Comparison of ENCODE assay signal across 28 cellular contexts in the genomic region with DNA sequence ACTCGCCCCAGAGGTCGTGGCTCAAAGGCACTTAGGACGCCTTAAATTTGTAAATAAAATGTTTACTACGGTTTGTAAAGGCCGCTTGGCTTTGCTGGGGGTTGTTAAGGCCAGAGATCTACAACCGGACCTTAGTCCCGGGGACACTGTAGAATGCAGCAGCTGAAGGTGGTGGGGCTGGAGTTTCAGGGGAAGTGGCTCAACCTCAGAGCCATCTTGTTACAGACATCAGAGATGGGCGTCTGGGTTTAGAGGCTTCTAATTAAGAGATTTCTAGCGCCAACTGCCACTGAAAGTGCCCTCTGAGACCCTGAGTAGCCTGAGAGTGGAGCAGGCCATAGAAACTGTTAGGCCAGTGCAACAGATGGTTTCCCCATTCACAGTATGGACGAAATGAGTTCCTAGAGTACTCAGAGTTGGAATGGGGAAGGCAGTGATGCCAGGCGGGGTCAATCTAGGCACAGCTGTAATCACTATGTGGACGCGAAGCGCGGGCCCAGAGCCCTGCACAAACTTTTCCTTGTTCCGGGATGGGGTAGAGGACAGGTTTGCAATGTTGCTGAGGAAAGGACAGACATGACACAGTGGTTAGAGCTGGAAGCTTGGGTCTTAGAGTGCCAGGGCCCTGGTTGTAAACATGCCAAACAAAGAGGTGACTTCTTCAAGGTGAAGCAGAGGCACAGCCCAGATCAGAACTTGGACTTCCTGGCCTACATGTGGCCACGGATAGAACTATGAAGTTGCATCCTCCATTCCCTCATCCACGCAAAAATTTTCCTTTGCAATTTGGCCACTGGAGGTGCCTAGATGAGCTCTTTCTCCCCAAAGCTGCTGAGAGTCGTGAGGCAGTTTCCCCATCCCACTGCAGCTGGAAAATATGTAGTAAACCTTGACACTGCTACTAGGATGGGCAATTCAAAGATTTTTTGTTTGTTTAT. TPM values are rescaled to one million over a fixed set of nuclear protein-coding genes. Genes with fewer than 3 reads are reported as not detected.
DNase-seq lines count a peak whose midpoint lies in the region; FAIRE-seq and TF ChIP-seq lines count a peak whose summit lies in the region.
"Had no signal": no experiment of that assay in that cellular context is flagged by ENCODE, and none has a peak within 500 bp of the region (broad histone marks: within the 10 kb centered on the region; RNA-seq: fewer than 3 reads in every experiment).

No MANE protein-coding gene starts in this region.

- FAIRE-seq in H1 (lab: Jason Lieb, UNC) = no peak
- FAIRE-seq: GM19239, kidney had no signal

- no peaks in the 10 kb centered on the region for H3K36me3 Mint-ChIP-seq in mesothelial cell of epicardium
- H3K36me3 Mint-ChIP-seq: activated naive CD8-positive, alpha-beta T cell; T-cell had no signal

- no peak overlapping the region for H3K4ac ChIP-seq in H1 (replicated peaks; ENCODE audit: insufficient read length, low read depth, low read length)

- no peak overlapping the region for H3K4me3 ChIP-seq in H7 (ENCODE audit: insufficient read depth, low read depth, low read length)
- H3K4me3 ChIP-seq in H1 (ENCODE audit: extremely low read depth in 1 of 4, insufficient read depth in 2 of 4, low read depth in 3 of 4, low read length in 4 of 4) = peak overlapping the region; percentile 10 to 52 (median 28); a peak in 5 of 8 replicates
- peak overlapping the region; percentile 35 for H3K4me3 ChIP-seq in rectal smooth muscle tissue (ENCODE audit: low read length)
- H3K4me3 ChIP-seq in testis = no peak overlapping the region
- H3K4me3 ChIP-seq: mucosa of descending colon, SJCRH30 had no signal

- H3K4me3 Mint-ChIP-seq in mesothelial cell of epicardium = peak overlapping the region; percentile 56
- H3K4me3 Mint-ChIP-seq: activated naive CD8-positive, alpha-beta T cell; activated T-helper 17 cell treated with anti-CD3 and anti-CD28 coated beads, Interleukin-2, amount 50 U/mL, for 72 hours; T-cell had no signal

- H3K9me3 ChIP-seq in H1 (ENCODE audit: insufficient read depth in 2 of 2, low read depth in 1 of 2, low read length in 1 of 2) (no peaks in the 10 kb centered on the region), testis (no peaks in the 10 kb centered on the region)
- H3K9me3 ChIP-seq: ascending aorta, mucosa of descending colon, Peyer's patch, SJCRH30, thoracic aorta had no signal

- H3K27me3 ChIP-seq in H7 (ENCODE audit: control insufficient read depth, insufficient read depth, low read length) (peaks cover 100% of the 10 kb centered on the region), H1 (replicated peaks in 1 of 4; ENCODE audit: control insufficient read depth in 3 of 4, extremely low read depth in 1 of 4, insufficient read depth in 3 of 4, low read length in 3 of 4) (peaks cover 94 to 100% (median 99%) of the 10 kb centered on the region in 4 experiments), rectal smooth muscle tissue (ENCODE audit: control insufficient read depth, insufficient read depth, low read length) (peaks cover 9% of the 10 kb centered on the region), testis (no peaks in the 10 kb centered on the region)
- H3K27me3 ChIP-seq: Peyer's patch, SJCRH30 had no signal

- no peak overlapping the region for H2BK5ac ChIP-seq in H1 (ENCODE audit: low read depth, low read length)

- no peak overlapping the region for H2AK5ac ChIP-seq in H1 (ENCODE audit: low read depth, low read length)

- no peak overlapping the region for H2BK12ac ChIP-seq in H1 (ENCODE audit: low read depth, low read length)

- TF ChIP-seq RAD21 in H1 (IDR thresholded peaks at IDR 0.05 in 1 of 2, conservative IDR thresholded peaks at IDR 0.05 in 1 of 2; ENCODE audit: low read depth in 2 of 2, low read length in 2 of 2) = no peak

- 13% methylated on average over 19 of the region's 19 CpGs; no CpG with 5 or more reads in 1 of the 2 experiments for WGBS in H1 (ENCODE audit: extremely low coverage in 1 of 2, insufficient coverage in 1 of 2, insufficient read length in 1 of 2, insufficient replicate concordance in 2 of 2, low coverage in 1 of 2, low lambda C conversion rate in 2 of 2, missing lambda C conversion rate in 1 of 2), 2 experiments
- WGBS in testis, 2 donors = 76 to 77% methylated on average over 19 of the region's 19 CpGs

- H3K18ac ChIP-seq in H1 (ENCODE audit: extremely low read depth, low read length) = no peak overlapping the region; the same call in 1 of the 2 replicates

- H3K9ac ChIP-seq in H1 (replicated peaks in 1 of 4; ENCODE audit: extremely low read depth in 1 of 4, low read depth in 3 of 4, low read length in 3 of 4) = no peak overlapping the region
- no peak overlapping the region for H3K9ac ChIP-seq in rectal smooth muscle tissue (ENCODE audit: low read length)

- TF ChIP-seq POLR2A in H1 (IDR thresholded peaks at IDR 0.05; ENCODE audit: control extremely low read depth in 1 of 2, low read depth in 2 of 2, low read length in 2 of 2) (no peak), testis (IDR thresholded peaks at IDR 0.05) (no peak)

- H2BK15ac ChIP-seq in H1 (ENCODE audit: low read length) = no peak overlapping the region

- H2AFZ ChIP-seq in H1 (ENCODE audit: low read length) = no peak overlapping the region

- H3K4me2 ChIP-seq in H1 (ENCODE audit: insufficient read depth in 1 of 2, low read depth in 2 of 2, low read length in 2 of 2) = peak overlapping the region; percentile 58 to 72

- peaks cover 4% of the 10 kb centered on the region; the same call in 1 of the 2 replicates for H3K23me2 ChIP-seq in H1 (ENCODE audit: low read depth, low read length)

- H2BK120ac ChIP-seq in H1 (replicated peaks; ENCODE audit: low read depth, low read length) = no peak overlapping the region

- intact Hi-C loops in testis (cut with DNase I; ENCODE audit: low total_unique reads) = no loop called here

- H3K4me1 Mint-ChIP-seq in mesothelial cell of epicardium = peaks cover 24% of the 10 kb centered on the region

- no peak overlapping the region for H4K91ac ChIP-seq in H1 (replicated peaks; ENCODE audit: insufficient read length, low read length)

- no peak for TF ChIP-seq EP300 in H1 (IDR thresholded peaks at IDR 0.05; ENCODE audit: borderline replicate concordance in 1 of 2, low read depth in 2 of 2, low read length in 2 of 2)

- peaks cover 100% of the 10 kb centered on the region for H3K27me3 Mint-ChIP-seq in mesothelial cell of epicardium (ENCODE audit: low read depth)

- no peak overlapping the region for H3K23ac ChIP-seq in H1 (ENCODE audit: insufficient read length)

- peaks cover 47 to 51% of the 10 kb centered on the region in 2 experiments for H4K20me1 ChIP-seq in H1 (replicated peaks in 1 of 2; ENCODE audit: control insufficient read depth in 1 of 2, insufficient read depth in 2 of 2, low read length in 2 of 2)

- H4K5ac ChIP-seq in H1 (ENCODE audit: insufficient read length, low read depth, low read length) = no peak overlapping the region

- POLR2A ChIA-PET in H1 (lab: Charles Lee; ENCODE audit: partially characterized antibody) = interaction anchor here (1.8 kb wide), 1 partner anchor 9 kb away, joined by 6 read pairs; no protein-coding TSS in a partner anchor

- H2BK20ac ChIP-seq in H1 (ENCODE audit: low read length) = no peak overlapping the region; the same call in 1 of the 2 replicates

- DNase-seq in H7 (peak; percentile 21), H1 (ENCODE audit: low read depth in 1 of 2, low spot score in 2 of 2) (no peak), mesothelial cell of epicardium (ENCODE audit: low spot score in 2 of 2, unreplicated experiment in 2 of 2) (no peak), iPS-NIHi11 (ENCODE audit: low spot score) (no peak), putamen (ENCODE audit: low spot score) (no peak), mucosa of gallbladder (ENCODE audit: low spot score) (no peak), testis (no peak)
- DNase-seq: activated CD4-positive, alpha-beta T cell treated with anti-CD3 and anti-CD28 coated beads, Interleukin-2, amount 50 U/mL, for 48 hours; activated CD8-positive, alpha-beta memory T cell treated with anti-CD3 and anti-CD28 coated beads, Interleukin-2, amount 50 U/mL, for 48 hours; mucosa of descending colon; NCI-H146; NCI-H510A treated with DMSO at 0.1 percent for 48 hours; occipital lobe; Peyer's patch; SJCRH30; stimulated activated CD4-positive, alpha-beta T cell treated with anti-CD3 and anti-CD28 coated beads, Interleukin-12 subunit alpha, Interleukin-12 subunit beta, amount 100 ng/mL, for 4 hours; stimulated activated CD4-positive, alpha-beta T cell treated with anti-CD3 and anti-CD28 coated beads, Interleukin-4, amount 100 ng/mL, for 4 hours; stimulated activated naive CD4-positive, alpha-beta T cell treated with Interleukin-2 at 50 U/mL for 16 hours; T-cell had no signal

- H3K36me3 ChIP-seq in H7 (replicated peaks; ENCODE audit: control insufficient read depth, insufficient read depth, low read length) (no peaks in the 10 kb centered on the region), H1 (ENCODE audit: control insufficient read depth in 2 of 4, insufficient read depth in 4 of 4, low read length in 3 of 4) (peaks cover 0 to 5% (median 0%) of the 10 kb centered on the region in 4 experiments; a peak in 1 of 8 replicates), rectal smooth muscle tissue (ENCODE audit: control insufficient read depth, insufficient read depth, low read length) (peaks cover 20% of the 10 kb centered on the region), testis (ENCODE audit: low read depth, missing control alignments) (no peaks in the 10 kb centered on the region)

- no peaks in the 10 kb centered on the region for H3K79me1 ChIP-seq in H1 (ENCODE audit: low read depth, low read length)

- no peak overlapping the region for H3K27ac ChIP-seq in H1 (ENCODE audit: low read depth, low read length)
- peak overlapping the region; percentile 96 for H3K27ac ChIP-seq in rectal smooth muscle tissue (ENCODE audit: low read depth, low read length)
- H3K27ac ChIP-seq in testis = no peak overlapping the region
- H3K27ac ChIP-seq: ascending aorta, epithelial cell of prostate, SJCRH30, thoracic aorta had no signal

- H3K9me3 Mint-ChIP-seq in mesothelial cell of epicardium = no peaks in the 10 kb centered on the region
- H3K9me3 Mint-ChIP-seq: activated T-helper 17 cell treated with anti-CD3 and anti-CD28 coated beads, Interleukin-2, amount 50 U/mL, for 72 hours; T-cell had no signal

- H3K79me2 ChIP-seq in H1 (ENCODE audit: control insufficient read depth in 1 of 2, insufficient read depth in 2 of 2, low read length in 2 of 2) = no peaks in the 10 kb centered on the region

- H3K4me1 ChIP-seq in H1 (replicated peaks in 1 of 4; ENCODE audit: control insufficient read depth in 3 of 4, insufficient read depth in 4 of 4, low read length in 3 of 4) (peaks cover 9 to 44% (median 19%) of the 10 kb centered on the region in 4 experiments), rectal smooth muscle tissue (ENCODE audit: control insufficient read depth, insufficient read depth, low read length) (peaks cover 14% of the 10 kb centered on the region), testis (no peaks in the 10 kb centered on the region)
- H3K4me1 ChIP-seq: SJCRH30 had no signal

- no peak overlapping the region; the same call in 1 of the 2 replicates for H4K8ac ChIP-seq in H1 (ENCODE audit: extremely low read depth, insufficient read depth, low read length)

- CTCF ChIA-PET in H1 (lab: Charles Lee; ENCODE audit: partially characterized antibody) = interaction anchor here (0.8 to 3.8 kb wide), 7 partner anchors 10 to 551 kb away, joined by 3 to 32 read pairs (median 4); no protein-coding TSS in a partner anchor

- no peak for TF ChIP-seq CTCF in H1 (IDR thresholded peaks at IDR 0.05; ENCODE audit: control extremely low read depth in 1 of 3, insufficient read depth in 1 of 3, low read depth in 1 of 3, low read length in 3 of 3)
- TF ChIP-seq CTCF in mesothelial cell of epicardium (IDR thresholded peaks at IDR 0.05; ENCODE audit: unreplicated experiment) = no peak
- no peak for TF ChIP-seq CTCF in testis (IDR thresholded peaks at IDR 0.05)

- H3K14ac ChIP-seq in H1 (ENCODE audit: insufficient read length) = no peak overlapping the region

- H3K27ac Mint-ChIP-seq in mesothelial cell of epicardium = no peak overlapping the region
- H3K27ac Mint-ChIP-seq: activated naive CD8-positive, alpha-beta T cell; activated T-helper 17 cell treated with anti-CD3 and anti-CD28 coated beads, Interleukin-2, amount 50 U/mL, for 72 hours; T-cell had no signal

- H3K56ac ChIP-seq in H1 (replicated peaks; ENCODE audit: insufficient read length, low read depth, low read length) = no peak overlapping the region

RNA-seq across cellular contexts. Expression of a gene that starts 6.0 kb away (rescaled TPM):
- total RNA-seq in H7 (2014; rRNA removed; shearing (Covaris generic)) = 0.21 TPM in 1 of 2 replicates, not detected in the other
- total RNA-seq in H1 (2021; fragmentation: NEBNext Ultra II Directional; extraction: Animal tissue kit (Norgen Biotek cat#: 25700)) = 0.30 and 0.50 TPM in 2 replicates
- polyA plus RNA-seq in H1 (2011; rRNA removed) = 0.11 and 0.17 TPM in 2 replicates
- 0.47 TPM for polyA plus RNA-seq in H1 (2011; cell fraction: cytosol; rRNA removed)
- 0.56 TPM for polyA plus RNA-seq in H1 (2011; cell fraction: nucleus; rRNA removed)
- 0.27 to 0.69 TPM (median 0.42 TPM) in 3 of 4 replicates, not detected in the other for polyA plus RNA-seq in H1 (2012, experiment 1 of 2)
- polyA plus RNA-seq in H1 (2012, experiment 2 of 2) = 0.67 TPM
- 0.16 TPM for polyA plus RNA-seq in H1 (2013, experiment 1 of 2)
- polyA plus RNA-seq in H1 (2013, experiment 2 of 2) = 0.15 TPM
- polyA minus RNA-seq in H1 (2011; rRNA and poly(A)+ RNA removed) = 0.07 TPM in 1 of 2 replicates, not detected in the other
- polyA minus RNA-seq in H1 (2011; cell fraction: cytosol; rRNA and poly(A)+ RNA removed) = not detected
- 0.30 TPM for polyA minus RNA-seq in H1 (2011; cell fraction: nucleus; rRNA and poly(A)+ RNA removed)
- 0.75 to 1.3 TPM (median 0.84 TPM) in 3 replicates for total RNA-seq in mesothelial cell of epicardium
- 9.8 TPM for total RNA-seq in mucosa of gallbladder
- 1 to 10 TPM; 3.5 to 5.3 TPM for total RNA-seq in testis
- polyA plus RNA-seq in testis (ENCODE audit: insufficient read depth, low read depth, low replicate concordance) = 4.0 TPM
- total RNA-seq: HT-29 had no signal

Comparison
In these comparisons a context has a peak if more than half of its experiments do, and no peak if none do; other contexts are left out.
1. H3K4me3 ChIP-seq: peak in H1 (4 of 4) and rectal smooth muscle tissue (single experiment); none in H7 (single experiment) and testis (0 of 2).